Comparison of ENCODE assay signal across 8 cellular contexts in the genomic region with DNA sequence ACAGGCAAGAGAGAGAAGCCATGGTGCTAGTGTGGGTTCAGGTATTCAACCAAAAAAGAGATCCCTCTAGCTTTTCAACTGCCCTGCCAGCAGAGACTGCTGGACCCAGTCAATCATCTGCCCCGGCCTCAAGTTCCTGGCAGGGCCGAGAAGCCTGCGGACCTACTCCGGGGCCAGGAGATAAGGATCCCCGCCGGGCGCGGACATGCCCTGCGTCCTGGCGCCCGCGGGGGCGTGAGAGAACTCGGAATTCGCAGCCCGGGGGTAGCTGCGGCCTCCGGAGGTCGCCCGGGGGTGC. TPM values are rescaled to one million over a fixed set of nuclear protein-coding genes. Genes with fewer than 3 reads are reported as not detected.
DNase-seq lines count a peak whose midpoint lies in the region; ATAC-seq and TF ChIP-seq lines count a peak whose summit lies in the region.

No MANE protein-coding gene starts in this region.

- intact Hi-C loops in head of caudate nucleus (cut with DNase I) = no loop called here
- intact Hi-C loops in posterior vena cava (cut with DNase I) = loop anchor here in 1 of 2 donors (5.0 to 10.0 kb wide), 2 partner anchors 78 to 255 kb away; no protein-coding TSS in a partner anchor

- H3K36me3 ChIP-seq in HAP-1 (replicated peaks) = no peaks in the 10 kb centered on the region
- H3K36me3 ChIP-seq in WERI-Rb-1 = no peaks in the 10 kb centered on the region; the same call in 1 of the 2 replicates

- ATAC-seq in HG03139 (IDR thresholded peaks at IDR 0.05; ENCODE audit: unreplicated experiment) = no peak
- ATAC-seq in GM18873 (IDR thresholded peaks at IDR 0.05; ENCODE audit: low FRiP score, unreplicated experiment) = no peak

- H3K4me1 ChIP-seq in HAP-1 = peaks cover 10% of the 10 kb centered on the region

- H3K27ac ChIP-seq in WERI-Rb-1 = peak overlapping the region; percentile 85

- in situ Hi-C loops in HAP-1 (cut with MboI; ENCODE audit: low sequenced_read_pairs) = no loop called here

- DNase-seq in HAP-1 (ENCODE audit: low spot score in 2 of 2) = peak; percentile 12 to 44
- DNase-seq in WERI-Rb-1 = peak; percentile 53
- DNase-seq in head of caudate nucleus = peak in 28 of 42 donors; percentile 6 to 56 (median 21)
- peak; percentile 84 for DNase-seq in posterior vena cava (ENCODE audit: low spot score)
- DNase-seq in mesenteric fat pad (ENCODE audit: low spot score) = no peak
- no peak for DNase-seq in midbrain (lab: John Stamatoyannopoulos, UW)

- no peak for TF ChIP-seq CTCF in WERI-Rb-1 (IDR thresholded peaks at IDR 0.05; ENCODE audit: low read depth, low read length)

- no peaks in the 10 kb centered on the region for H3K9me3 ChIP-seq in HAP-1
- no peaks in the 10 kb centered on the region for H3K9me3 ChIP-seq in WERI-Rb-1 (ENCODE audit: severe bottlenecking)

- H3K27me3 ChIP-seq in HAP-1 (ENCODE audit: low read depth) (peaks cover 6% of the 10 kb centered on the region; the same call in 1 of the 2 replicates), WERI-Rb-1 (ENCODE audit: insufficient read depth, low read depth, severe bottlenecking) (no peaks in the 10 kb centered on the region)

- peak overlapping the region; percentile 89 for H3K4me3 ChIP-seq in HAP-1
- H3K4me3 ChIP-seq in WERI-Rb-1 (ENCODE audit: low read depth, low read length) = peak overlapping the region; percentile 95

RNA-seq across cellular contexts. Expression of gene MAGI1, which starts 0.8 kb away (rescaled TPM):
- total RNA-seq in posterior vena cava (10 to 100 TPM; 27.9 to 31.5 TPM), mesenteric fat pad (74.8 TPM)

Comparison
In these comparisons a context has a peak if more than half of its experiments do, and no peak if none do; other contexts are left out.
1. DNase-seq: peak in HAP-1 (2 of 2), WERI-Rb-1 (single experiment), head of caudate nucleus (28 of 42) and posterior vena cava (single experiment); none in mesenteric fat pad (single experiment) and midbrain (single experiment).